Comparison of ENCODE assay signal across 1 cellular context in the genomic region with DNA sequence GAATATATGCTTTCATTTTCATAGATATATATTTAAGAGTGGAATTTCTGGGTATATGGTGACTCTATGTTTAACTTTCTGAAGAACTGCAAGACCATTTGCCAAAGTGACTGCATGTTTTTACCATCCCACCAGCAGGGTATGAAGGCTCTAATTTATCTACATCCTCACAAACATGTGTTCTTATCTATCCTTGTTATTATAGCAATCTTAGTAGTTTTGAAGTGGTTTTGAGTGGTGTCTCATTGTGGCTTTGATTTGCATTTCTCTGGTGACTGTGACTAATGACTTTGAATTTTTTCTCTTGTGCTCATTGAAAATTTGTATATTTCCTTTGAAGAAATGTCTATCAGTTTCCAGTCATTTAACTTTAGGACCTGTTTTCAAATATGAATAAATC.
A peak's percentile ranks its signal among the peaks of the same experiment; 100 is the strongest.
TF ChIP-seq lines count a peak whose summit lies in the region.

No MANE protein-coding gene starts in this region.

TF ChIP-seq in GM12878, 131 proteins besides CTCF, POLR2A, EP300 and RAD21 (continued from another document):
- TF ChIP-seq, protein P1, sequence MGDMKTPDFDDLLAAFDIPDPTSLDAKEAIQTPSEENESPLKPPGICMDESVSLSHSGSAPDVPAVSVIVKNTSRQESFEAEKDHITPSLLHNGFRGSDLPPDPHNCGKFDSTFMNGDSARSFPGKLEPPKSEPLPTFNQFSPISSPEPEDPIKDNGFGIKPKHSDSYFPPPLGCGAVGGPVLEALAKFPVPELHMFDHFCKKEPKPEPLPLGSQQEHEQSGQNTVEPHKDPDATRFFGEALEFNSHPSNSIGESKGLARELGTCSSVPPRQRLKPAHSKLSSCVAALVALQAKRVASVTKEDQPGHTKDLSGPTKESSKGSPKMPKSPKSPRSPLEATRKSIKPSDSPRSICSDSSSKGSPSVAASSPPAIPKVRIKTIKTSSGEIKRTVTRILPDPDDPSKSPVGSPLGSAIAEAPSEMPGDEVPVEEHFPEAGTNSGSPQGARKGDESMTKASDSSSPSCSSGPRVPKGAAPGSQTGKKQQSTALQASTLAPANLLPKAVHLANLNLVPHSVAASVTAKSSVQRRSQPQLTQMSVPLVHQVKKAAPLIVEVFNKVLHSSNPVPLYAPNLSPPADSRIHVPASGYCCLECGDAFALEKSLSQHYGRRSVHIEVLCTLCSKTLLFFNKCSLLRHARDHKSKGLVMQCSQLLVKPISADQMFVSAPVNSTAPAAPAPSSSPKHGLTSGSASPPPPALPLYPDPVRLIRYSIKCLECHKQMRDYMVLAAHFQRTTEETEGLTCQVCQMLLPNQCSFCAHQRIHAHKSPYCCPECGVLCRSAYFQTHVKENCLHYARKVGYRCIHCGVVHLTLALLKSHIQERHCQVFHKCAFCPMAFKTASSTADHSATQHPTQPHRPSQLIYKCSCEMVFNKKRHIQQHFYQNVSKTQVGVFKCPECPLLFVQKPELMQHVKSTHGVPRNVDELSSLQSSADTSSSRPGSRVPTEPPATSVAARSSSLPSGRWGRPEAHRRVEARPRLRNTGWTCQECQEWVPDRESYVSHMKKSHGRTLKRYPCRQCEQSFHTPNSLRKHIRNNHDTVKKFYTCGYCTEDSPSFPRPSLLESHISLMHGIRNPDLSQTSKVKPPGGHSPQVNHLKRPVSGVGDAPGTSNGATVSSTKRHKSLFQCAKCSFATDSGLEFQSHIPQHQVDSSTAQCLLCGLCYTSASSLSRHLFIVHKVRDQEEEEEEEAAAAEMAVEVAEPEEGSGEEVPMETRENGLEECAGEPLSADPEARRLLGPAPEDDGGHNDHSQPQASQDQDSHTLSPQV (IDR thresholded peaks at IDR 0.05), result no peak
- TF ChIP-seq, protein P2, sequence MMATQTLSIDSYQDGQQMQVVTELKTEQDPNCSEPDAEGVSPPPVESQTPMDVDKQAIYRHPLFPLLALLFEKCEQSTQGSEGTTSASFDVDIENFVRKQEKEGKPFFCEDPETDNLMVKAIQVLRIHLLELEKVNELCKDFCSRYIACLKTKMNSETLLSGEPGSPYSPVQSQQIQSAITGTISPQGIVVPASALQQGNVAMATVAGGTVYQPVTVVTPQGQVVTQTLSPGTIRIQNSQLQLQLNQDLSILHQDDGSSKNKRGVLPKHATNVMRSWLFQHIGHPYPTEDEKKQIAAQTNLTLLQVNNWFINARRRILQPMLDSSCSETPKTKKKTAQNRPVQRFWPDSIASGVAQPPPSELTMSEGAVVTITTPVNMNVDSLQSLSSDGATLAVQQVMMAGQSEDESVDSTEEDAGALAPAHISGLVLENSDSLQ (IDR thresholded peaks at IDR 0.05), result peak; percentile 40; the same call in 1 of the 2 replicates
TF ChIP-seq in GM12878: peak in this region for 1.
